In genomic region chr10:88702848-88703597, GRCh38 we compare ENCODE assay signal across 13 cellular contexts. TPM values are rescaled to one million over a fixed set of nuclear protein-coding genes. Genes with fewer than 3 reads are reported as not detected.
DNase-seq lines count a peak whose midpoint lies in the region; ATAC-seq and TF ChIP-seq lines count a peak whose summit lies in the region.
"Had no signal": no experiment of that assay in that cellular context is flagged by ENCODE, and none has a peak within 500 bp of the region (broad histone marks: within the 10 kb centered on the region; RNA-seq: fewer than 3 reads in every experiment).

No MANE protein-coding gene starts in this region.

- no peak overlapping the region for H3K27ac ChIP-seq in OCI-LY7 (ENCODE audit: low read depth, low read length, poor library complexity, severe bottlenecking)

- no peaks in the 10 kb centered on the region for H3K9me3 ChIP-seq in OCI-LY7 (ENCODE audit: low read length)

- peaks cover 100% of the 10 kb centered on the region for H3K27me3 Mint-ChIP-seq in WTC11 (ENCODE audit: low read depth)

- H3K9me2 ChIP-seq in OCI-LY7 (ENCODE audit: insufficient read depth, low read length) = no peaks in the 10 kb centered on the region

- H3K9me3 Mint-ChIP-seq in WTC11 = no peaks in the 10 kb centered on the region

- H3K79me2 ChIP-seq in OCI-LY7 (ENCODE audit: insufficient read depth, low read depth, low read length) = no peaks in the 10 kb centered on the region

- POLR2A ChIA-PET in WTC11 (lab: Charles Lee) (no interaction called here), OCI-LY7 (lab: Charles Lee) (interaction anchor here (0.9 kb wide), 1 partner anchor 1446 kb away, joined by 3 read pairs; no protein-coding TSS in a partner anchor)

- H3K4me1 ChIP-seq in OCI-LY7 (ENCODE audit: insufficient read depth, low read length, poor library complexity, severe bottlenecking) = no peaks in the 10 kb centered on the region

- H3K4me3 ChIP-seq in kidney epithelial cell (ENCODE audit: low read depth, low read length) (no peak overlapping the region), OCI-LY7 (ENCODE audit: low read depth, low read length, poor library complexity, severe bottlenecking) (no peak overlapping the region)

- no peak overlapping the region for H3K4me2 ChIP-seq in OCI-LY7 (ENCODE audit: low read length)

- no peak overlapping the region for H3K27ac Mint-ChIP-seq in WTC11

- no peaks in the 10 kb centered on the region for H4K20me1 ChIP-seq in OCI-LY7 (ENCODE audit: insufficient read depth, low read length)

- H3K36me3 ChIP-seq in kidney epithelial cell (ENCODE audit: control insufficient read depth, insufficient read depth, low read length) (no peaks in the 10 kb centered on the region), OCI-LY7 (ENCODE audit: insufficient read depth, low read length) (no peaks in the 10 kb centered on the region)

- CTCF ChIA-PET in WTC11 (lab: Charles Lee) (interaction anchor here (0.6 to 1.1 kb wide), 3 partner anchors 10 to 46 kb away, joined by 3 to 10 read pairs (median 4); no protein-coding TSS in a partner anchor), OCI-LY7 (lab: Charles Lee; ENCODE audit: unreplicated experiment) (no interaction called here)

- intact Hi-C loops in OCI-LY7 (cut with micrococcal nuclease; ENCODE audit: unreplicated experiment) = no loop called here

- H3K4me1 Mint-ChIP-seq in WTC11 = peaks cover 24% of the 10 kb centered on the region

- no peaks in the 10 kb centered on the region for H3K36me3 Mint-ChIP-seq in WTC11

- DNase-seq in DMS53 treated with DMSO at 0.1 percent for 48 hours (lab: John Stamatoyannopoulos, UW; ENCODE audit: unreplicated experiment) (peak; percentile 97), NCI-H1417 (lab: John Stamatoyannopoulos, UW) (peak; percentile 21 to 86 (median 53)), WTC11 (ENCODE audit: low spot score) (peak; percentile 39), kidney epithelial cell (ENCODE audit: low read depth) (peak; percentile 96), OCI-M1 (lab: John Stamatoyannopoulos, UW) (no peak), OCI-LY7 (ENCODE audit: low spot score) (no peak)
- no peak for DNase-seq in effector CD8-positive, alpha-beta T cell (lab: John Stamatoyannopoulos, UW)
- DNase-seq in activated effector memory CD4-positive, alpha-beta T cell treated with Interleukin-2 at 50 U/mL for 16 hours = no peak
- DNase-seq: activated gamma-delta T cell treated with Interleukin-2 at 50 U/mL for 16 hours; effector CD4-positive, alpha-beta T cell; NCI-H524 had no signal

- no TSS peak for BruUV-seq in OCI-LY7 (replicated peaks; lab: Mats Ljungman, UMichigan)

- H3K4me3 Mint-ChIP-seq in WTC11 = no peak overlapping the region

- TF ChIP-seq CTCF in WTC11 (IDR thresholded peaks at IDR 0.05) (no peak), kidney epithelial cell (IDR thresholded peaks at IDR 0.05; ENCODE audit: insufficient read depth, low read length, poor library complexity, severe bottlenecking) (no peak), OCI-LY7 (conservative IDR thresholded peaks at IDR 0.05; ENCODE audit: low read length) (no peak)

- H3K27me3 ChIP-seq in kidney epithelial cell (ENCODE audit: control insufficient read depth, insufficient read depth, low read length) = no peaks in the 10 kb centered on the region

- H2AFZ ChIP-seq in OCI-LY7 (ENCODE audit: low read length) = no peak overlapping the region

- ATAC-seq in WTC11 = peak; percentile 98
- ATAC-seq: left lobe of liver had no signal

TF ChIP-seq in WTC11, 78 proteins besides CTCF, POLR2A, EP300 and RAD21:
- peak; percentile 40; the same call in 1 of the 2 replicates for TF ChIP-seq TEAD4 (CRISPR knock-in tag; IDR thresholded peaks at IDR 0.05)
- TF ChIP-seq FOXK1 (CRISPR knock-in tag; IDR thresholded peaks at IDR 0.05) = 0 out of 2 replicates have a peak, but pooled peaks have one; percentile 56
- TF ChIP-seq TEAD1 (CRISPR knock-in tag; IDR thresholded peaks at IDR 0.05) = peak; percentile 42; the same call in 1 of the 2 replicates
- no peak for TF ChIP-seq ZNF121 (CRISPR knock-in tag; IDR thresholded peaks at IDR 0.05)
- TF ChIP-seq ZBTB43 (CRISPR knock-in tag; IDR thresholded peaks at IDR 0.05) = no peak

RNA-seq across cellular contexts. Expression of gene LIPK, which starts 3.0 kb away (rescaled TPM):
- total RNA-seq in WTC11 (2021) (not detected in 3 replicates), kidney epithelial cell (not detected in 2 replicates), OCI-LY7 (2022) (not detected in 2 replicates)
- total RNA-seq in OCI-LY7 (2014; rRNA removed; shearing (Covaris generic)) = not detected in 2 replicates
- total RNA-seq: left lobe of liver, posterior vena cava had no signal

RNA-seq across cellular contexts. Expression of gene LIPF, which starts 38.8 kb away (rescaled TPM):
- total RNA-seq in WTC11 (2021) = not detected in 3 replicates
- not detected in 2 replicates for total RNA-seq in kidney epithelial cell
- total RNA-seq in OCI-LY7 (2014; rRNA removed; shearing (Covaris generic)) = not detected in 2 replicates
- total RNA-seq in OCI-LY7 (2022) = not detected in 2 replicates
- total RNA-seq: left lobe of liver, posterior vena cava had no signal

RNA-seq across cellular contexts. Expression of gene LIPN, which starts 56.8 kb away (rescaled TPM):
- total RNA-seq in WTC11 (2021) = not detected in 3 replicates
- not detected in 2 replicates for total RNA-seq in kidney epithelial cell
- not detected in 2 replicates for total RNA-seq in OCI-LY7 (2014; rRNA removed; shearing (Covaris generic))
- not detected in 2 replicates for total RNA-seq in OCI-LY7 (2022)
- total RNA-seq: left lobe of liver had no signal

Comparison
In these comparisons a context has a peak if more than half of its experiments do, and no peak if none do; other contexts are left out.
1. DNase-seq: peak in DMS53 treated with DMSO at 0.1 percent for 48 hours (single experiment), NCI-H1417 (3 of 3), WTC11 (single experiment) and kidney epithelial cell (single experiment); none in effector CD8-positive, alpha-beta T cell (single experiment), activated effector memory CD4-positive, alpha-beta T cell treated with Interleukin-2 at 50 U/mL for 16 hours (single experiment), OCI-M1 (single experiment) and OCI-LY7 (single experiment).